In the genomic region with DNA sequence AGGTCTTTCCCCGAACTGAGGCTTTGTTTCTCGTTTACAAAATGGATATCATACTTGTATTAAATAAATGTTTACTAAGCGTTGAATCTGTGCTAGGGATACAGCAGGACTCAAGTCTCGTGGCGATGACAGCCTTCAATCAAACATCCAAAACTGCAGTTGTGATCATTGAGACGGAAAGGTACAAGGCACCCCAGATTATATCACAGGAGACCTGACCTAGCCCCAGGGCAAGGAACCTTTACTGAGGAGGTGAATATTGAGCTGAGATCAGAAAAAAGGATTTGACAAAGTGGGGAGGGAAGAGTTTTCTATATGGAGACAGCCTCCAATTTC, we compare ENCODE assay signal across 8 cellular contexts. TPM values are rescaled to one million over a fixed set of nuclear protein-coding genes. Genes with fewer than 3 reads are reported as not detected.
A peak's percentile ranks its signal among the peaks of the same experiment; 100 is the strongest.
DNase-seq lines count a peak whose midpoint lies in the region; ATAC-seq and TF ChIP-seq lines count a peak whose summit lies in the region.

No MANE protein-coding gene starts in this region.

- H3K4me3 Mint-ChIP-seq in T-cell (peak overlapping the region; percentile 89 to 97 (median 95)), glutamatergic neuron (ENCODE audit: unreplicated experiment) (peak overlapping the region; percentile 94)

- H3K36me3 Mint-ChIP-seq in T-cell (peaks cover 14% of the 10 kb centered on the region), glutamatergic neuron (ENCODE audit: unreplicated experiment) (no peaks in the 10 kb centered on the region)

- ATAC-seq in GM21723 (IDR thresholded peaks at IDR 0.05; ENCODE audit: unreplicated experiment) = peak; percentile 18
- ATAC-seq in T-cell (replicated peaks in 1 of 4) = peak; percentile 3 to 20 (median 12)
- no peak for ATAC-seq in HG03139 (IDR thresholded peaks at IDR 0.05; ENCODE audit: unreplicated experiment)

- H3K27me3 Mint-ChIP-seq in T-cell (peaks cover 0 to 11% of the 10 kb centered on the region in 2 donors), glutamatergic neuron (ENCODE audit: unreplicated experiment) (peaks cover 7% of the 10 kb centered on the region)

- peak overlapping the region; percentile 88 for H3K4me3 ChIP-seq in skeletal muscle cell (ENCODE audit: low read depth, low read length)

- H3K4me1 Mint-ChIP-seq in T-cell = peaks cover 39 to 56% (median 52%) of the 10 kb centered on the region in 3 donors
- peaks cover 10% of the 10 kb centered on the region for H3K4me1 Mint-ChIP-seq in glutamatergic neuron (ENCODE audit: low read depth, unreplicated experiment)

- no peak for TF ChIP-seq CTCF in glutamatergic neuron (IDR thresholded peaks at IDR 0.05; ENCODE audit: partially characterized antibody, unreplicated experiment)

- CTCF ChIA-PET in T-cell (lab: Charles Lee) = no interaction called here

- H3K27ac Mint-ChIP-seq in T-cell (peak overlapping the region; percentile 90 to 95), glutamatergic neuron (ENCODE audit: unreplicated experiment) (peak overlapping the region; percentile 97)

- H3K9me3 Mint-ChIP-seq in T-cell (no peaks in the 10 kb centered on the region), glutamatergic neuron (ENCODE audit: unreplicated experiment) (peaks cover 2% of the 10 kb centered on the region)

- POLR2A ChIA-PET in T-cell (lab: Charles Lee) = no interaction called here

- DNase-seq in T-cell (no peak), glutamatergic neuron (no peak), skeletal muscle cell (ENCODE audit: low read depth) (no peak), amniotic stem cell (lab: John Stamatoyannopoulos, UW) (no peak), SK-N-DZ (ENCODE audit: low spot score) (no peak), NCI-H2029 (lab: John Stamatoyannopoulos, UW) (no peak)

RNA-seq across cellular contexts. Expression of gene AAR2, which starts 0.5 kb away (rescaled TPM):
- total RNA-seq in T-cell (10 to 100 TPM; 17.7 to 24.1 (median 23.3) TPM), glutamatergic neuron (ENCODE audit: unreplicated experiment) (19.0 TPM)
- 47.2 and 54.6 TPM in 2 replicates for polyA plus RNA-seq in SK-N-DZ (2014; cell fraction: cytosol; rRNA removed)
- polyA plus RNA-seq in SK-N-DZ (2014; cell fraction: nucleus; rRNA removed) = 20.4 and 26.0 TPM in 2 replicates
